10 cellular contexts compared by ENCODE assay signal in genomic region chr16:88303890-88304819, GRCh38.
DNase-seq lines count a peak whose midpoint lies in the region; ATAC-seq, FAIRE-seq and TF ChIP-seq lines count a peak whose summit lies in the region.
"Had no signal": no experiment of that assay in that cellular context is flagged by ENCODE, and none has a peak within 500 bp of the region (broad histone marks: within the 10 kb centered on the region; RNA-seq: fewer than 3 reads in every experiment).

No MANE protein-coding gene starts in this region.

- H3K4me1 Mint-ChIP-seq in nephron, result peaks cover 58% of the 10 kb centered on the region

- H3K9me3 ChIP-seq in Panc1 (ENCODE audit: control insufficient read depth, insufficient read depth, low read depth, low read length), result no peaks in the 10 kb centered on the region

- no TSS peak for BruUV-seq in Panc1 (replicated peaks; lab: Mats Ljungman, UMichigan)

- peaks cover 24% of the 10 kb centered on the region for H3K9me3 Mint-ChIP-seq in nephron

- H3K36me3 ChIP-seq in Panc1 (ENCODE audit: control insufficient read depth, insufficient read depth, low read length), result no peaks in the 10 kb centered on the region

- no peaks in the 10 kb centered on the region for H3K36me3 Mint-ChIP-seq in nephron (ENCODE audit: low read depth)
- H3K36me3 Mint-ChIP-seq: activated naive CD8-positive, alpha-beta T cell had no signal

- in situ Hi-C loops in Panc1 (cut with HindIII; ENCODE audit: low pct_unique_long_range_greater_than_20kb, low sequenced_read_pairs), result no loop called here

- H3K4me1 ChIP-seq in Panc1 (ENCODE audit: control insufficient read depth, insufficient read depth, low read length), result no peaks in the 10 kb centered on the region

- H3K4me3 ChIP-seq in Panc1 (ENCODE audit: low read depth in 2 of 2, low read length in 2 of 2) (no peak overlapping the region), fibroblast of mammary gland (ENCODE audit: control insufficient read depth, low read depth, low read length) (no peak overlapping the region)

- intact Hi-C loops in Panc1 (cut with micrococcal nuclease; ENCODE audit: unreplicated experiment), result no loop called here

- peak overlapping the region; percentile 76 to 77 (median 76) for H3K27ac Mint-ChIP-seq in nephron
- H3K27ac Mint-ChIP-seq: activated naive CD8-positive, alpha-beta T cell had no signal

- no peak overlapping the region for H3K27ac ChIP-seq in Panc1 (ENCODE audit: low read length)

- peak; percentile 92 for DNase-seq in AG08396 (ENCODE audit: low spot score)
- no peak for DNase-seq in Panc1 (ENCODE audit: low read depth, low spot score)
- DNase-seq in fibroblast of mammary gland (ENCODE audit: low read depth), result peak; percentile 95
- DNase-seq in D721Med (ENCODE audit: insufficient read length, low spot score), result no peak
- no peak for DNase-seq in NCI-H2081 (lab: John Stamatoyannopoulos, UW)
- no peak for DNase-seq in activated CD4-positive, alpha-beta T cell treated with anti-CD3 and anti-CD28 coated beads, Interleukin-2, amount 50 U/mL, for 48 hours
- DNase-seq: NCI-H187 treated with DMSO at 0.1 percent for 48 hours had no signal

- peak; percentile 59; the same call in 1 of the 2 replicates for ATAC-seq in Panc1
- no peak for ATAC-seq in HG02870 (IDR thresholded peaks at IDR 0.05; ENCODE audit: unreplicated experiment)

- peak overlapping the region in 1 of 3 experiments; percentile 32 for H3K4me3 Mint-ChIP-seq in nephron
- H3K4me3 Mint-ChIP-seq: activated naive CD8-positive, alpha-beta T cell had no signal

- POLR2A ChIA-PET in Panc1 (lab: Charles Lee), result no interaction called here

- CTCF ChIA-PET in Panc1 (lab: Charles Lee), result no interaction called here

- no peak for FAIRE-seq in D721Med (lab: Jason Lieb, UNC)

- TF ChIP-seq CTCF in Panc1 (IDR thresholded peaks at IDR 0.05) (no peak), fibroblast of mammary gland (conservative IDR thresholded peaks at IDR 0.05; ENCODE audit: control insufficient read depth, insufficient read depth, low read depth, low read length) (no peak), nephron (IDR thresholded peaks at IDR 0.05; ENCODE audit: unreplicated experiment in 3 of 3) (no peak), D721Med (IDR thresholded peaks at IDR 0.05; ENCODE audit: insufficient read depth, missing control alignments) (no peak)

- peaks cover 15% of the 10 kb centered on the region for H3K27me3 Mint-ChIP-seq in nephron (ENCODE audit: low read depth)

- no peaks in the 10 kb centered on the region for H3K27me3 ChIP-seq in Panc1 (ENCODE audit: control insufficient read depth, insufficient read depth, low read length)

Comparison
In these comparisons a context has a peak if more than half of its experiments do, and no peak if none do; other contexts are left out.
1. DNase-seq: peak in AG08396 (single experiment) and fibroblast of mammary gland (single experiment); none in Panc1 (single experiment), D721Med (single experiment), NCI-H2081 (0 of 2) and activated CD4-positive, alpha-beta T cell treated with anti-CD3 and anti-CD28 coated beads, Interleukin-2, amount 50 U/mL, for 48 hours (0 of 2).